Comparison of ENCODE assay signal across 19 cellular contexts in the genomic region with DNA sequence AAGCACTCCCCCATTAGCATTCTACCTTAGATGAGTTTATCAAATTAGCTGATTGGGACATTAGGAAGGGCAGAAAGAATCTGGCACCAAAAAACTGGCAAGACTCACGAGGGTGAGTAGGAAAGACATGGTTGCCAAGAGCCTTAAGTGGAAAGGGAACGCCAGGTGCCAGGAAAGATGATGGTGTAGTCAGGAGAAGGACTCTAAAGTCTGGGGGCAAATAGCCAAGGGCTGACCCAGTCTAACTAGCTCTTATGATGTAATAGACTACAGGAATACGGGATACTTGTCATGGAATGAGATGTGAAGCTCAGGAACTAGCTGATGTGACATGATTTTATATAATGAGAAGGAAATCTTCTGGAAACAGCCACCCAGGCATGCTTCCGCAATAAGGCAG.
DNase-seq lines count a peak whose midpoint lies in the region; ATAC-seq and TF ChIP-seq lines count a peak whose summit lies in the region.
"Had no signal": no experiment of that assay in that cellular context is flagged by ENCODE, and none has a peak within 500 bp of the region (broad histone marks: within the 10 kb centered on the region; RNA-seq: fewer than 3 reads in every experiment).

No MANE protein-coding gene starts in this region.

- no peaks in the 10 kb centered on the region for H3K27me3 ChIP-seq in left ventricle myocardium inferior (ENCODE audit: low read depth)
- H3K27me3 ChIP-seq: SJSA1 had no signal

- peaks cover 17% of the 10 kb centered on the region for H3K4me1 ChIP-seq in left ventricle myocardium inferior
- H3K4me1 ChIP-seq: SJSA1 had no signal

- no peak for TF ChIP-seq POLR2A in erythroblast (IDR thresholded peaks at IDR 0.05; ENCODE audit: low read length)

- H3K36me3 ChIP-seq in left ventricle myocardium inferior, result no peaks in the 10 kb centered on the region
- H3K36me3 ChIP-seq: SJSA1 had no signal

- TF ChIP-seq CTCF in left ventricle myocardium inferior (IDR thresholded peaks at IDR 0.05; ENCODE audit: borderline replicate concordance) (no peak), fibroblast of the aortic adventitia (IDR thresholded peaks at IDR 0.05; ENCODE audit: insufficient read depth, low read length) (no peak)

- intact Hi-C loops in left cardiac atrium (cut with DNase I) (no loop called here), left ventricle myocardium inferior (cut with micrococcal nuclease) (no loop called here)

- peak in 1 of 2 donors; percentile 43 for ATAC-seq in left cardiac atrium
- ATAC-seq: CD8-positive, alpha-beta T cell; HCT116 had no signal

- no peak overlapping the region for H3K27ac ChIP-seq in left ventricle myocardium inferior (replicated peaks)
- H3K27ac ChIP-seq: BLaER1 treated with 17β-estradiol and CSF1 and Interleukin-3, amounts not matched to agents 10 nM and 100 nM; PC-9; SJSA1 had no signal

- H3K9me3 ChIP-seq in left ventricle myocardium inferior (replicated peaks), result no peaks in the 10 kb centered on the region
- H3K9me3 ChIP-seq: BLaER1 treated with 17β-estradiol and CSF1 and Interleukin-3, amounts not matched to agents 10 nM and 100 nM; SJSA1 had no signal

- DNase-seq in left cardiac atrium (peak; percentile 26), left ventricle myocardium inferior (no peak), NCI-H2029 treated with DMSO at 0.1 percent for 48 hours (lab: John Stamatoyannopoulos, UW) (peak; percentile 1), fibroblast of the aortic adventitia (ENCODE audit: low read depth) (peak; percentile 8), erythroblast (lab: John Stamatoyannopoulos, UW) (no peak), GF-D8 (lab: John Stamatoyannopoulos, UW) (no peak), NCI-H524 (lab: John Stamatoyannopoulos, UW) (no peak)
- DNase-seq: CD8-positive, alpha-beta T cell; DMS53; EL; GOT3; NCI-H1092 treated with DMSO at 0.1 percent for 48 hours; NCI-H146; NCI-H2227 treated with DMSO at 0.1 percent for 48 hours; NCI-H510A treated with DMSO at 0.1 percent for 48 hours; PC-9 had no signal

- H3K4me3 ChIP-seq in left ventricle myocardium inferior (no peak overlapping the region), fibroblast of the aortic adventitia (ENCODE audit: low read depth, low read length) (no peak overlapping the region)
- H3K4me3 ChIP-seq: BLaER1 treated with 17β-estradiol and CSF1 and Interleukin-3, amounts not matched to agents 10 nM and 100 nM; PC-9; SJSA1 had no signal

Comparison
In these comparisons a context has a peak if more than half of its experiments do, and no peak if none do; other contexts are left out.
1. DNase-seq: peak in left cardiac atrium (single experiment), NCI-H2029 treated with DMSO at 0.1 percent for 48 hours (single experiment) and fibroblast of the aortic adventitia (single experiment); none in left ventricle myocardium inferior (single experiment), erythroblast (0 of 2), GF-D8 (single experiment) and NCI-H524 (0 of 2).